In genomic region chr11:93407777-93408401, GRCh38 we compare ENCODE assay signal across 18 cellular contexts.
A peak's percentile ranks its signal among the peaks of the same experiment; 100 is the strongest.
DNase-seq lines count a peak whose midpoint lies in the region; ATAC-seq, FAIRE-seq and TF ChIP-seq lines count a peak whose summit lies in the region.
"Had no signal": no experiment of that assay in that cellular context is flagged by ENCODE, and none has a peak within 500 bp of the region (broad histone marks: within the 10 kb centered on the region; RNA-seq: fewer than 3 reads in every experiment).

No MANE protein-coding gene starts in this region.

- H3K36me3 ChIP-seq in astrocyte (ENCODE audit: insufficient read depth, low read length), result no peaks in the 10 kb centered on the region
- H3K36me3 ChIP-seq in CD8-positive, alpha-beta T cell (ENCODE audit: insufficient read depth, low read length), result no peaks in the 10 kb centered on the region
- H3K36me3 ChIP-seq: gastroesophageal sphincter, suprapubic skin had no signal

- H3K4me2 ChIP-seq in astrocyte (ENCODE audit: low read length), result no peak overlapping the region

- no peaks in the 10 kb centered on the region for H3K36me3 Mint-ChIP-seq in activated T-cell treated with anti-CD3 and anti-CD28 coated beads, Interleukin-2, amount 50 U/mL, for 72 hours (ENCODE audit: insufficient read depth in 2 of 2)
- H3K36me3 Mint-ChIP-seq in astrocyte (ENCODE audit: low read depth, unreplicated experiment) (no peaks in the 10 kb centered on the region), Calu3 (ENCODE audit: insufficient read depth, unreplicated experiment) (no peaks in the 10 kb centered on the region)
- no peaks in the 10 kb centered on the region for H3K36me3 Mint-ChIP-seq in CD8-positive, alpha-beta T cell
- H3K36me3 Mint-ChIP-seq: CD8-positive, alpha-beta memory T cell had no signal

- H3K4me3 Mint-ChIP-seq in activated T-cell treated with anti-CD3 and anti-CD28 coated beads, Interleukin-2, amount 50 U/mL, for 72 hours, result peak overlapping the region in 1 of 2 donors; percentile 8
- H3K4me3 Mint-ChIP-seq in astrocyte (ENCODE audit: unreplicated experiment), result no peak overlapping the region
- H3K4me3 Mint-ChIP-seq in CD8-positive, alpha-beta T cell, result no peak overlapping the region
- H3K4me3 Mint-ChIP-seq in Calu3 (ENCODE audit: low read depth, unreplicated experiment), result no peak overlapping the region
- H3K4me3 Mint-ChIP-seq: CD8-positive, alpha-beta memory T cell had no signal

- TF ChIP-seq CTCF in astrocyte (IDR thresholded peaks at IDR 0.05; ENCODE audit: insufficient read depth, low read depth, low read length) (no peak), Calu3 (IDR thresholded peaks at IDR 0.05; ENCODE audit: unreplicated experiment) (no peak)
- TF ChIP-seq CTCF in CD8-positive, alpha-beta T cell (IDR thresholded peaks at IDR 0.05), result no peak

- H3K27me3 ChIP-seq in astrocyte (ENCODE audit: insufficient read depth, low read length), result no peaks in the 10 kb centered on the region
- H3K27me3 ChIP-seq in CD8-positive, alpha-beta T cell (ENCODE audit: insufficient read depth, low read length), result no peaks in the 10 kb centered on the region
- H3K27me3 ChIP-seq: gastroesophageal sphincter, suprapubic skin had no signal

- no peak for FAIRE-seq in astrocyte (lab: Jason Lieb, UNC)

- no TSS peak for BruUV-seq in Calu3 (replicated peaks; lab: Mats Ljungman, UMichigan)

- no peaks in the 10 kb centered on the region for H3K4me1 ChIP-seq in astrocyte (ENCODE audit: insufficient read depth, low read length)
- no peaks in the 10 kb centered on the region for H3K4me1 ChIP-seq in CD8-positive, alpha-beta T cell (ENCODE audit: insufficient read depth, low read length)
- H3K4me1 ChIP-seq: gastroesophageal sphincter, suprapubic skin had no signal

- H3K9me3 ChIP-seq in astrocyte (ENCODE audit: insufficient read depth, low read depth, low read length), result no peaks in the 10 kb centered on the region
- H3K9me3 ChIP-seq in CD8-positive, alpha-beta T cell (ENCODE audit: low read length), result no peaks in the 10 kb centered on the region
- H3K9me3 ChIP-seq: gastroesophageal sphincter, suprapubic skin had no signal

- no peak overlapping the region for H3K4me3 ChIP-seq in astrocyte (ENCODE audit: insufficient read depth, low read depth, low read length)
- H3K4me3 ChIP-seq in CD8-positive, alpha-beta T cell (ENCODE audit: low read depth, low read length), result no peak overlapping the region
- H3K4me3 ChIP-seq: gastroesophageal sphincter, suprapubic skin had no signal

- no peaks in the 10 kb centered on the region for H3K9me3 Mint-ChIP-seq in activated T-cell treated with anti-CD3 and anti-CD28 coated beads, Interleukin-2, amount 50 U/mL, for 72 hours
- H3K9me3 Mint-ChIP-seq in astrocyte (ENCODE audit: unreplicated experiment) (no peaks in the 10 kb centered on the region), Calu3 (ENCODE audit: low read depth, unreplicated experiment) (no peaks in the 10 kb centered on the region)
- no peaks in the 10 kb centered on the region for H3K9me3 Mint-ChIP-seq in CD8-positive, alpha-beta T cell

- H4K20me1 ChIP-seq in astrocyte (ENCODE audit: insufficient read depth, low read length), result no peaks in the 10 kb centered on the region

- peak; percentile 92 to 93 for ATAC-seq in activated T-cell treated with anti-CD3 and anti-CD28 coated beads, Interleukin-2, amount 50 U/mL, for 72 hours (replicated peaks in 1 of 2)
- ATAC-seq in CD8-positive, alpha-beta T cell, result no peak
- no peak for ATAC-seq in GM18861 (IDR thresholded peaks at IDR 0.05; ENCODE audit: unreplicated experiment)
- ATAC-seq: gastroesophageal sphincter, left lobe of liver, right cardiac atrium had no signal

- POLR2A ChIA-PET in CD8-positive, alpha-beta T cell (lab: Charles Lee), result no interaction called here

- H3K9ac ChIP-seq in astrocyte (ENCODE audit: low read length), result no peak overlapping the region

- intact Hi-C loops in CD8-positive, alpha-beta T cell (cut with DNase I, micrococcal nuclease), result no loop called here
- intact Hi-C loops in Calu3 (cut with micrococcal nuclease; ENCODE audit: unreplicated experiment), result no loop called here

- CTCF ChIA-PET in CD8-positive, alpha-beta T cell (lab: Charles Lee), result no interaction called here
- CTCF ChIA-PET in Calu3 (lab: Charles Lee), result interaction anchor here (0.6 kb wide), 1 partner anchor 245 kb away, joined by 3 read pairs; no protein-coding TSS in a partner anchor

- peaks cover 6% of the 10 kb centered on the region for H3K4me1 Mint-ChIP-seq in activated T-cell treated with anti-CD3 and anti-CD28 coated beads, Interleukin-2, amount 50 U/mL, for 72 hours (ENCODE audit: low read depth)
- H3K4me1 Mint-ChIP-seq in astrocyte (ENCODE audit: low read depth, unreplicated experiment) (peaks cover 16% of the 10 kb centered on the region), Calu3 (ENCODE audit: low read depth, unreplicated experiment) (no peaks in the 10 kb centered on the region)
- no peaks in the 10 kb centered on the region for H3K4me1 Mint-ChIP-seq in CD8-positive, alpha-beta T cell (ENCODE audit: low read depth)
- H3K4me1 Mint-ChIP-seq: CD8-positive, alpha-beta memory T cell had no signal

- no peak overlapping the region for H3K27ac ChIP-seq in astrocyte (ENCODE audit: low read depth, low read length)
- H3K27ac ChIP-seq in CD8-positive, alpha-beta T cell (ENCODE audit: low read depth, low read length), result no peak overlapping the region
- H3K27ac ChIP-seq: gastroesophageal sphincter, suprapubic skin had no signal

- H3K27me3 Mint-ChIP-seq in activated T-cell treated with anti-CD3 and anti-CD28 coated beads, Interleukin-2, amount 50 U/mL, for 72 hours (ENCODE audit: low read depth), result no peaks in the 10 kb centered on the region
- H3K27me3 Mint-ChIP-seq in astrocyte (ENCODE audit: low read depth, unreplicated experiment), result no peaks in the 10 kb centered on the region
- no peaks in the 10 kb centered on the region for H3K27me3 Mint-ChIP-seq in CD8-positive, alpha-beta T cell (ENCODE audit: low read depth)
- H3K27me3 Mint-ChIP-seq in Calu3 (ENCODE audit: unreplicated experiment), result no peaks in the 10 kb centered on the region

- peak; percentile 3 to 5 for DNase-seq in activated T-cell treated with anti-CD3 and anti-CD28 coated beads, Interleukin-2, amount 50 U/mL, for 72 hours
- DNase-seq in activated T-cell treated with anti-CD3 and anti-CD28 coated beads, Interleukin-2, amount 50 U/mL, for 1 hour, result no peak
- DNase-seq in MV-4-11 (lab: John Stamatoyannopoulos, UW), result peak; percentile 32
- DNase-seq in astrocyte (ENCODE audit: low read depth), result no peak
- peak; percentile 6 for DNase-seq in renal cortical epithelial cell (ENCODE audit: low read depth)
- no peak for DNase-seq in CD8-positive, alpha-beta T cell
- DNase-seq in Calu3, result no peak
- DNase-seq: CD8-positive, alpha-beta memory T cell; cerebellar nuclear complex; NCI-H1048; NCI-H2107; NCI-H526; occipital lobe; right cardiac atrium had no signal

- no peak overlapping the region for H2AFZ ChIP-seq in astrocyte (ENCODE audit: low read depth, low read length)

- no peaks in the 10 kb centered on the region for H3K79me2 ChIP-seq in astrocyte (ENCODE audit: insufficient read depth, low read length)

- no peak overlapping the region for H3K27ac Mint-ChIP-seq in activated T-cell treated with anti-CD3 and anti-CD28 coated beads, Interleukin-2, amount 50 U/mL, for 72 hours
- H3K27ac Mint-ChIP-seq in astrocyte (ENCODE audit: unreplicated experiment), result peak overlapping the region; percentile 72
- no peak overlapping the region for H3K27ac Mint-ChIP-seq in CD8-positive, alpha-beta T cell
- no peak overlapping the region for H3K27ac Mint-ChIP-seq in Calu3 (ENCODE audit: unreplicated experiment)
- H3K27ac Mint-ChIP-seq: CD8-positive, alpha-beta memory T cell had no signal

Comparison
In these comparisons a context has a peak if more than half of its experiments do, and no peak if none do; other contexts are left out.
1. DNase-seq: peak in activated T-cell treated with anti-CD3 and anti-CD28 coated beads, Interleukin-2, amount 50 U/mL, for 72 hours (2 of 2), MV-4-11 (single experiment) and renal cortical epithelial cell (single experiment); none in activated T-cell treated with anti-CD3 and anti-CD28 coated beads, Interleukin-2, amount 50 U/mL, for 1 hour (single experiment), astrocyte (single experiment), CD8-positive, alpha-beta T cell (0 of 7) and Calu3 (single experiment).
2. ATAC-seq: peak in activated T-cell treated with anti-CD3 and anti-CD28 coated beads, Interleukin-2, amount 50 U/mL, for 72 hours (2 of 2); none in CD8-positive, alpha-beta T cell (single experiment) and GM18861 (single experiment).